10 cellular contexts compared by ENCODE assay signal in genomic region chr15:93829115-93829849, GRCh38.
DNase-seq lines count a peak whose midpoint lies in the region; ATAC-seq, FAIRE-seq and TF ChIP-seq lines count a peak whose summit lies in the region.
"Had no signal": no experiment of that assay in that cellular context is flagged by ENCODE, and none has a peak within 500 bp of the region (broad histone marks: within the 10 kb centered on the region; RNA-seq: fewer than 3 reads in every experiment).

No MANE protein-coding gene starts in this region.

- H4K20me1 ChIP-seq in GM12878 (ENCODE audit: control insufficient read depth, insufficient read depth) (no peaks in the 10 kb centered on the region), osteoblast (ENCODE audit: insufficient read depth, low read length) (no peaks in the 10 kb centered on the region)

- TF ChIP-seq EP300 in GM12878 (IDR thresholded peaks at IDR 0.05; ENCODE audit: borderline replicate concordance in 1 of 2, control insufficient read depth in 1 of 2, low read depth in 2 of 2, low read length in 2 of 2) = no peak

- 19% methylated on average over 10 of the region's 10 CpGs for WGBS in GM12878 (ENCODE audit: insufficient coverage, insufficient replicate concordance, low lambda C conversion rate, missing lambda C conversion rate)

- no peak for TF ChIP-seq POLR2A in GM12878 (IDR thresholded peaks at IDR 0.05; ENCODE audit: low read depth, low read length)

- H3K36me3 ChIP-seq in GM12878 (ENCODE audit: control insufficient read depth in 2 of 2, insufficient read depth in 2 of 2, low read length in 1 of 2) (no peaks in the 10 kb centered on the region), osteoblast (ENCODE audit: insufficient read depth, low read length) (no peaks in the 10 kb centered on the region)

- DNase-seq in AG10803 (ENCODE audit: low read depth) = peak; percentile 48
- DNase-seq in GM12878 (ENCODE audit: low read depth, low spot score) = no peak
- no peak for DNase-seq in left colon
- DNase-seq in DMS114 treated with DMSO at 0.1 percent for 48 hours (lab: John Stamatoyannopoulos, UW; ENCODE audit: unreplicated experiment) = no peak
- DNase-seq in osteoblast (ENCODE audit: insufficient read length, low spot score, missing footprints) = no peak
- DNase-seq in NCI-H446 (lab: John Stamatoyannopoulos, UW) = no peak
- DNase-seq: stimulated activated CD4-positive, alpha-beta T cell treated with anti-CD3 and anti-CD28 coated beads, Interleukin-4, amount 100 ng/mL, for 4 hours had no signal

- no peak for TF ChIP-seq RAD21 in GM12878 (IDR thresholded peaks at IDR 0.05; ENCODE audit: insufficient read depth, low read depth, low read length)

- H3K79me2 ChIP-seq in GM12878 (ENCODE audit: control insufficient read depth, insufficient read depth, low read length) = no peaks in the 10 kb centered on the region
- no peaks in the 10 kb centered on the region for H3K79me2 ChIP-seq in osteoblast (ENCODE audit: insufficient read depth, low read length)

- POLR2A ChIA-PET in GM12878 (lab: Charles Lee) = no interaction called here

- H3K4me3 ChIP-seq in AG10803 (ENCODE audit: low read length) (no peak overlapping the region), GM12878 (no peak overlapping the region), osteoblast (ENCODE audit: insufficient read depth, low read length) (no peak overlapping the region)
- H3K4me3 ChIP-seq: K562 had no signal

- no peaks in the 10 kb centered on the region for H3K27me3 ChIP-seq in GM12878 (replicated peaks in 1 of 2; ENCODE audit: control insufficient read depth in 2 of 2, insufficient read depth in 2 of 2, low read length in 1 of 2)
- no peaks in the 10 kb centered on the region for H3K27me3 ChIP-seq in osteoblast (ENCODE audit: insufficient read depth, low read length)

- H3K27ac ChIP-seq in GM12878 (ENCODE audit: control insufficient read depth, insufficient read depth) = no peak overlapping the region
- no peak overlapping the region for H3K27ac ChIP-seq in osteoblast (ENCODE audit: low read depth, low read length)

- in situ Hi-C loops in GM12878 (cut with MboI) = no loop called here

- FAIRE-seq in GM12878 (lab: Jason Lieb, UNC) = no peak
- FAIRE-seq: K562 had no signal

- SMC1A ChIA-PET in GM12878 (lab: Charles Lee; ENCODE audit: uncharacterized antibody, unreplicated experiment) = no interaction called here

- H3K4me2 ChIP-seq in GM12878 (ENCODE audit: control insufficient read depth, insufficient read depth) (no peak overlapping the region), osteoblast (ENCODE audit: insufficient read depth, low read length) (no peak overlapping the region)

- H3K4me1 ChIP-seq in GM12878 (ENCODE audit: control insufficient read depth, insufficient read depth, low read length) = no peaks in the 10 kb centered on the region
- no peaks in the 10 kb centered on the region for H3K4me1 ChIP-seq in osteoblast (ENCODE audit: insufficient read depth, low read length)

- ATAC-seq in HG03039 (IDR thresholded peaks at IDR 0.05; ENCODE audit: unreplicated experiment) (peak; percentile 70), GM12878 (no peak), left colon (peak; percentile 67), HG03442 (IDR thresholded peaks at IDR 0.05; ENCODE audit: unreplicated experiment) (no peak)
- ATAC-seq: K562 had no signal

- CTCF ChIA-PET in GM12878 (lab: Yijun Ruan, JAX) = no interaction called here

- intact Hi-C loops in GM12878 (cut with micrococcal nuclease; ENCODE audit: unreplicated experiment) = no loop called here
- intact Hi-C loops in left colon (cut with DNase I, micrococcal nuclease) = no loop called here

- H3K9me3 ChIP-seq in GM12878 (replicated peaks; ENCODE audit: control insufficient read depth, insufficient read depth, low read length) (no peaks in the 10 kb centered on the region), osteoblast (ENCODE audit: low read depth, low read length) (no peaks in the 10 kb centered on the region)

- RAD21 ChIA-PET in GM12878 (lab: Charles Lee; ENCODE audit: unreplicated experiment) = no interaction called here

- TF ChIP-seq CTCF in AG10803 (conservative IDR thresholded peaks at IDR 0.05; ENCODE audit: low read length) (no peak), GM12878 (IDR thresholded peaks at IDR 0.05 in 2 of 3, conservative IDR thresholded peaks at IDR 0.05 in 1 of 3; ENCODE audit: control insufficient read depth in 2 of 3, extremely low read depth in 1 of 3, insufficient read depth in 1 of 3, low read depth in 3 of 3, low read length in 3 of 3) (no peak), osteoblast (IDR thresholded peaks at IDR 0.05; ENCODE audit: extremely low read depth, low read depth, low read length) (no peak)

- H2AFZ ChIP-seq in GM12878 (ENCODE audit: control insufficient read depth, low read depth, low read length) (no peak overlapping the region), osteoblast (ENCODE audit: low read length) (no peak overlapping the region)

- no TSS peak for BruUV-seq in GM12878 (replicated peaks; lab: Mats Ljungman, UMichigan)

- no peak overlapping the region for H3K9ac ChIP-seq in GM12878 (ENCODE audit: control insufficient read depth, insufficient read depth, low read length)

TF ChIP-seq in GM12878, 131 proteins besides CTCF, POLR2A, EP300 and RAD21:
- 0 out of 2 replicates have a peak, but pooled peaks have one; percentile 15 for TF ChIP-seq PKNOX1 (IDR thresholded peaks at IDR 0.05)
- no peak for TF ChIP-seq ELK1 (IDR thresholded peaks at IDR 0.05; ENCODE audit: low read depth, low read length)
TF ChIP-seq in GM12878: peak in this region for 1.

Comparison
In these comparisons a context has a peak if more than half of its experiments do, and no peak if none do; other contexts are left out.
1. ATAC-seq: peak in HG03039 (single experiment) and left colon (single experiment); none in GM12878 (single experiment) and HG03442 (single experiment).